Comparison of ENCODE assay signal across 16 cellular contexts in genomic region chr5:43016217-43016779, GRCh38. TPM values are rescaled to one million over a fixed set of nuclear protein-coding genes. Genes with fewer than 3 reads are reported as not detected.
A peak's percentile ranks its signal among the peaks of the same experiment; 100 is the strongest.
DNase-seq lines count a peak whose midpoint lies in the region; ATAC-seq lines count a peak whose summit lies in the region.
"Had no signal": no experiment of that assay in that cellular context is flagged by ENCODE, and none has a peak within 500 bp of the region (broad histone marks: within the 10 kb centered on the region; RNA-seq: fewer than 3 reads in every experiment).

No MANE protein-coding gene starts in this region.

- H3K27me3 ChIP-seq in CD8-positive, alpha-beta memory T cell (ENCODE audit: insufficient read depth, low read length, poor library complexity, severe bottlenecking) = no peaks in the 10 kb centered on the region
- H3K27me3 ChIP-seq in HUES6 (ENCODE audit: control insufficient read depth, insufficient read depth, low read length) = peaks cover 70% of the 10 kb centered on the region

- H3K4me3 ChIP-seq in CD8-positive, alpha-beta memory T cell (ENCODE audit: low read length) = peak overlapping the region; percentile 87
- H3K4me3 ChIP-seq in HUES6 (ENCODE audit: low read depth, low read length) = peak overlapping the region; percentile 62

- DNase-seq in CD8-positive, alpha-beta memory T cell = no peak
- DNase-seq in astrocyte of the hippocampus (ENCODE audit: low read depth, low spot score) (peak; percentile 50), C1 segment of cervical spinal cord (lab: John Stamatoyannopoulos, UW) (no peak), NCI-H2029 (lab: John Stamatoyannopoulos, UW) (no peak), NCI-H2081 treated with DMSO at 0.1 percent for 48 hours (lab: John Stamatoyannopoulos, UW) (no peak)
- no peak for DNase-seq in natural killer cell treated with Interleukin-12 subunit alpha and Interleukin-12 subunit beta and Interleukin-15 and Interleukin-18, amount 100 ng/mL, for 72 hours (ENCODE audit: low spot score)
- DNase-seq: activated CD4-positive, CD25-positive, alpha-beta regulatory T cell; amygdala; DMS53; erythroblast; NCI-H226; occipital lobe; stimulated activated CD4-positive, alpha-beta T cell treated with anti-CD3 and anti-CD28 coated beads, Interleukin-4, amount 100 ng/mL, for 4 hours had no signal

- peaks cover 0 to 30% (median 1%) of the 10 kb centered on the region in 3 donors for H3K36me3 Mint-ChIP-seq in CD8-positive, alpha-beta memory T cell
- peaks cover 4% of the 10 kb centered on the region for H3K36me3 Mint-ChIP-seq in natural killer cell treated with Interleukin-12 subunit alpha and Interleukin-12 subunit beta and Interleukin-15 and Interleukin-18, amount 100 ng/mL, for 72 hours

- H3K9ac ChIP-seq in HUES6 (ENCODE audit: low read length) = no peak overlapping the region

- H3K4me3 Mint-ChIP-seq in CD8-positive, alpha-beta memory T cell = peak overlapping the region; percentile 97 to 100 (median 99)
- peak overlapping the region; percentile 98 for H3K4me3 Mint-ChIP-seq in natural killer cell treated with Interleukin-12 subunit alpha and Interleukin-12 subunit beta and Interleukin-15 and Interleukin-18, amount 100 ng/mL, for 72 hours

- H3K36me3 ChIP-seq in CD8-positive, alpha-beta memory T cell (ENCODE audit: insufficient read depth, low read length) = no peaks in the 10 kb centered on the region
- no peaks in the 10 kb centered on the region for H3K36me3 ChIP-seq in HUES6 (ENCODE audit: control insufficient read depth, insufficient read depth, low read length)
- H3K36me3 ChIP-seq: tibial nerve had no signal

- no peak overlapping the region for H3K27ac ChIP-seq in CD8-positive, alpha-beta memory T cell (ENCODE audit: low read depth, low read length)
- H3K27ac ChIP-seq in HUES6 (ENCODE audit: low read depth, low read length) = no peak overlapping the region

- peaks cover 34% of the 10 kb centered on the region for H3K4me1 ChIP-seq in CD8-positive, alpha-beta memory T cell (ENCODE audit: insufficient read depth, low read length)
- H3K4me1 ChIP-seq in HUES6 (ENCODE audit: control insufficient read depth, insufficient read depth, low read length) = peaks cover 34% of the 10 kb centered on the region

- CTCF ChIA-PET in CD8-positive, alpha-beta memory T cell (lab: Charles Lee) = interaction anchor here (1.3 to 9.2 kb wide), 9 partner anchors 8 to 468 kb away, joined by 3 to 265 read pairs (median 12); partner anchors contain the start of genes ANXA2R and TMEM267

- H3K4me1 Mint-ChIP-seq in CD8-positive, alpha-beta memory T cell = peaks cover 34 to 58% (median 58%) of the 10 kb centered on the region in 3 donors
- peaks cover 48 to 54% of the 10 kb centered on the region in 2 donors for H3K4me1 Mint-ChIP-seq in natural killer cell treated with Interleukin-12 subunit alpha and Interleukin-12 subunit beta and Interleukin-15 and Interleukin-18, amount 100 ng/mL, for 72 hours (ENCODE audit: low read depth in 2 of 2)

- POLR2A ChIA-PET in CD8-positive, alpha-beta memory T cell (lab: Charles Lee) = interaction anchor here (4.7 to 9.4 kb wide), 5 partner anchors 8 to 105 kb away, joined by 45 to 403 read pairs (median 277); partner anchors contain the start of genes ANXA2R and ZNF131

- H3K27ac Mint-ChIP-seq in CD8-positive, alpha-beta memory T cell = peak overlapping the region; percentile 97 to 100 (median 100)
- H3K27ac Mint-ChIP-seq in natural killer cell treated with Interleukin-12 subunit alpha and Interleukin-12 subunit beta and Interleukin-15 and Interleukin-18, amount 100 ng/mL, for 72 hours = peak overlapping the region; percentile 99 to 100

- no peaks in the 10 kb centered on the region for H3K9me3 ChIP-seq in CD8-positive, alpha-beta memory T cell (ENCODE audit: low read length)
- no peaks in the 10 kb centered on the region for H3K9me3 ChIP-seq in HUES6 (ENCODE audit: control insufficient read depth, insufficient read depth, low read depth, low read length)
- H3K9me3 ChIP-seq: tibial nerve had no signal

- peaks cover 0 to 8% of the 10 kb centered on the region in 2 donors for H3K27me3 Mint-ChIP-seq in CD8-positive, alpha-beta memory T cell
- no peaks in the 10 kb centered on the region for H3K27me3 Mint-ChIP-seq in natural killer cell treated with Interleukin-12 subunit alpha and Interleukin-12 subunit beta and Interleukin-15 and Interleukin-18, amount 100 ng/mL, for 72 hours

- no peak for ATAC-seq in natural killer cell treated with Interleukin-12 subunit alpha and Interleukin-12 subunit beta and Interleukin-15 and Interleukin-18, amount 100 ng/mL, for 72 hours
- ATAC-seq in HG03039 (IDR thresholded peaks at IDR 0.05; ENCODE audit: unreplicated experiment) = no peak

- H3K9me3 Mint-ChIP-seq in CD8-positive, alpha-beta memory T cell = no peaks in the 10 kb centered on the region
- no peaks in the 10 kb centered on the region for H3K9me3 Mint-ChIP-seq in natural killer cell treated with Interleukin-12 subunit alpha and Interleukin-12 subunit beta and Interleukin-15 and Interleukin-18, amount 100 ng/mL, for 72 hours

RNA-seq across cellular contexts. Expression of gene ANXA2R, which starts 23.8 kb away (rescaled TPM):
- total RNA-seq in CD8-positive, alpha-beta memory T cell = 1 to 10 TPM; 6.0 to 6.8 TPM
- 55.9 TPM for polyA plus RNA-seq in CD8-positive, alpha-beta memory T cell
- 1 to 10 TPM; 4.8 to 6.9 TPM for total RNA-seq in natural killer cell treated with Interleukin-12 subunit alpha and Interleukin-12 subunit beta and Interleukin-15 and Interleukin-18, amount 100 ng/mL, for 72 hours
